Comparison of ENCODE assay signal across 28 cellular contexts in genomic region chr22:43209523-43209890, GRCh38. TPM values are rescaled to one million over a fixed set of nuclear protein-coding genes. Genes with fewer than 3 reads are reported as not detected.
DNase-seq lines count a peak whose midpoint lies in the region; ATAC-seq, FAIRE-seq and TF ChIP-seq lines count a peak whose summit lies in the region.
"Had no signal": no experiment of that assay in that cellular context is flagged by ENCODE, and none has a peak within 500 bp of the region (broad histone marks: within the 10 kb centered on the region; RNA-seq: fewer than 3 reads in every experiment).

No MANE protein-coding gene starts in this region.

- no peaks in the 10 kb centered on the region for H3K79me2 ChIP-seq in mesendoderm (ENCODE audit: control insufficient read depth, insufficient read depth, low read length)

- H3K36me3 ChIP-seq in kidney (ENCODE audit: control insufficient read depth in 1 of 2, insufficient read depth in 2 of 2, low read length in 2 of 2) (no peaks in the 10 kb centered on the region), neuronal stem cell (replicated peaks in 1 of 2; ENCODE audit: control insufficient read depth in 2 of 2, insufficient read depth in 2 of 2, low read length in 2 of 2) (peaks cover 0 to 52% of the 10 kb centered on the region in 2 donors), aorta (ENCODE audit: control insufficient read depth in 1 of 2, insufficient read depth in 2 of 2, low read length in 1 of 2) (no peaks in the 10 kb centered on the region), mesendoderm (ENCODE audit: control insufficient read depth, insufficient read depth, low read length) (no peaks in the 10 kb centered on the region), WERI-Rb-1 (no peaks in the 10 kb centered on the region), small intestine (ENCODE audit: control insufficient read depth in 2 of 2, insufficient read depth in 2 of 2, low read length in 2 of 2) (no peaks in the 10 kb centered on the region)
- H3K36me3 ChIP-seq: BE2C, BLaER1 had no signal

- H4K8ac ChIP-seq in neuronal stem cell (ENCODE audit: low read depth, low read length) (no peak overlapping the region), mesendoderm (ENCODE audit: low read depth, low read length) (no peak overlapping the region)

- H3K4me3 ChIP-seq in kidney (ENCODE audit: low read length in 2 of 2) (no peak overlapping the region), neuronal stem cell (ENCODE audit: low read length in 2 of 2) (no peak overlapping the region), aorta (ENCODE audit: low read length in 2 of 2) (no peak overlapping the region), mesendoderm (ENCODE audit: low read length) (no peak overlapping the region), WERI-Rb-1 (ENCODE audit: low read depth, low read length) (no peak overlapping the region), small intestine (ENCODE audit: low read depth in 1 of 2, low read length in 2 of 2) (no peak overlapping the region)
- H3K4me3 ChIP-seq: BLaER1, GM12878 had no signal

- DNase-seq in chondrocyte (ENCODE audit: low spot score) (peak; percentile 78), kidney (peak; percentile 55), neuronal stem cell (ENCODE audit: low spot score) (no peak), aorta (peak; percentile 26 to 55), mesendoderm (no peak), WERI-Rb-1 (no peak), small intestine (no peak)
- DNase-seq: 8988T; ACHN; BE2C; C1 segment of cervical spinal cord; CD4-positive, alpha-beta memory T cell; CD4-positive, CD25-positive, alpha-beta regulatory T cell; CD8-positive, alpha-beta memory T cell; COR-L47; DMS 273 treated with DMSO at 0.1 percent for 48 hours; DMS153; DMS53; DMS79; DND-41; EL; GDM1 had no signal

- H3K14ac ChIP-seq in neuronal stem cell (ENCODE audit: low read length) = no peak overlapping the region

- H3K23ac ChIP-seq in neuronal stem cell (ENCODE audit: low read depth, low read length, poor library complexity) = peak overlapping the region; percentile 55
- no peak overlapping the region for H3K23ac ChIP-seq in mesendoderm (ENCODE audit: low read length)

- FAIRE-seq in kidney (lab: Jason Lieb, UNC) (no peak), small intestine (lab: Jason Lieb, UNC) (no peak)
- FAIRE-seq: A204.1, GM12878, GM12892, GM18507 had no signal

- H3K4me3 Mint-ChIP-seq in chondrocyte (ENCODE audit: unreplicated experiment) = no peak overlapping the region
- H3K4me3 Mint-ChIP-seq: CD14-positive monocyte; CD4-positive, alpha-beta memory T cell; CD4-positive, CD25-positive, alpha-beta regulatory T cell; CD8-positive, alpha-beta memory T cell had no signal

- H3K56ac ChIP-seq in mesendoderm (ENCODE audit: low read length) = no peak overlapping the region

- H3K27ac Mint-ChIP-seq in chondrocyte (ENCODE audit: unreplicated experiment) = no peak overlapping the region
- H3K27ac Mint-ChIP-seq: CD14-positive monocyte; CD4-positive, alpha-beta memory T cell had no signal

- no peaks in the 10 kb centered on the region for H3K9me3 Mint-ChIP-seq in chondrocyte (ENCODE audit: low read depth)
- H3K9me3 Mint-ChIP-seq: CD14-positive monocyte; CD4-positive, alpha-beta memory T cell; CD4-positive, CD25-positive, alpha-beta regulatory T cell; CD8-positive, alpha-beta memory T cell had no signal

- no peak overlapping the region for H4K91ac ChIP-seq in neuronal stem cell (ENCODE audit: low read depth, low read length, poor library complexity)

- no peak overlapping the region for H2BK12ac ChIP-seq in neuronal stem cell (ENCODE audit: low read length)

- WGBS in neuronal stem cell (ENCODE audit: extremely low coverage in 2 of 2, insufficient read length in 2 of 2, insufficient replicate concordance in 1 of 2), 2 donors = no CpG with 5 or more reads among the region's 15 CpGs
- 90 to 94% methylated on average over 15 of the region's 15 CpGs for WGBS in aorta, 2 donors
- WGBS in mesendoderm (ENCODE audit: extremely low coverage, insufficient coverage, low lambda C conversion rate) = no CpG with 5 or more reads among the region's 15 CpGs
- WGBS in small intestine, 3 donors = 79 to 90% (median 84%) methylated on average over 13 to 15 of the region's 15 CpGs

- H3K18ac ChIP-seq in neuronal stem cell (ENCODE audit: low read length) = no peak overlapping the region
- no peak overlapping the region for H3K18ac ChIP-seq in mesendoderm (ENCODE audit: low read length)

- H4K5ac ChIP-seq in mesendoderm (ENCODE audit: low read length) = no peak overlapping the region

- no peaks in the 10 kb centered on the region for H3K4me1 Mint-ChIP-seq in chondrocyte (ENCODE audit: low read depth)

- H2BK5ac ChIP-seq in neuronal stem cell (ENCODE audit: low read length) = no peak overlapping the region
- H2BK5ac ChIP-seq in mesendoderm (ENCODE audit: low read length) = no peak overlapping the region

- no peaks in the 10 kb centered on the region for H3K9me3 ChIP-seq in kidney (ENCODE audit: control insufficient read depth in 1 of 2, low read length in 2 of 2)
- no peaks in the 10 kb centered on the region for H3K9me3 ChIP-seq in neuronal stem cell (replicated peaks in 1 of 2; ENCODE audit: control insufficient read depth in 2 of 2, insufficient read depth in 1 of 2, low read depth in 1 of 2, low read length in 2 of 2)
- H3K9me3 ChIP-seq in aorta (ENCODE audit: control insufficient read depth, low read length) = no peaks in the 10 kb centered on the region
- H3K9me3 ChIP-seq in WERI-Rb-1 (ENCODE audit: severe bottlenecking) = no peaks in the 10 kb centered on the region
- H3K9me3 ChIP-seq in small intestine (ENCODE audit: control insufficient read depth, low read depth) = no peaks in the 10 kb centered on the region
- H3K9me3 ChIP-seq: BE2C, BLaER1 had no signal

- H3K4ac ChIP-seq in neuronal stem cell (ENCODE audit: low read length) (no peak overlapping the region), mesendoderm (ENCODE audit: low read depth, low read length) (no peak overlapping the region)

- intact Hi-C loops in kidney (cut with DNase I) (no loop called here), aorta (cut with DNase I) (no loop called here)

- H3K4me1 ChIP-seq in kidney (ENCODE audit: control insufficient read depth in 1 of 2, insufficient read depth in 1 of 2, low read depth in 1 of 2, low read length in 2 of 2) = no peaks in the 10 kb centered on the region
- H3K4me1 ChIP-seq in neuronal stem cell (ENCODE audit: control insufficient read depth in 2 of 2, insufficient read depth in 1 of 2, low read depth in 1 of 2, low read length in 2 of 2) = peaks cover 4 to 6% of the 10 kb centered on the region in 2 donors
- no peaks in the 10 kb centered on the region for H3K4me1 ChIP-seq in aorta (ENCODE audit: control insufficient read depth in 1 of 2, insufficient read depth in 2 of 2, low read length in 2 of 2)
- H3K4me1 ChIP-seq in mesendoderm (ENCODE audit: control insufficient read depth, low read depth, low read length) = no peaks in the 10 kb centered on the region
- no peaks in the 10 kb centered on the region for H3K4me1 ChIP-seq in small intestine (ENCODE audit: control insufficient read depth in 2 of 2, insufficient read depth in 1 of 2, low read depth in 1 of 2, low read length in 1 of 2)
- H3K4me1 ChIP-seq: BE2C had no signal

- H2BK15ac ChIP-seq in neuronal stem cell (ENCODE audit: low read length) (no peak overlapping the region), mesendoderm (replicated peaks; ENCODE audit: low read depth) (no peak overlapping the region)

- H3K27me3 ChIP-seq in neuronal stem cell (ENCODE audit: control insufficient read depth in 3 of 3, insufficient read depth in 3 of 3, low read depth in 1 of 3, low read length in 3 of 3) (peaks cover 0 to 21% (median 0%) of the 10 kb centered on the region in 3 experiments), aorta (ENCODE audit: control insufficient read depth in 1 of 2, insufficient read depth in 2 of 2, low read length in 1 of 2) (no peaks in the 10 kb centered on the region), mesendoderm (ENCODE audit: insufficient read depth, low read length, poor library complexity) (no peaks in the 10 kb centered on the region), WERI-Rb-1 (ENCODE audit: insufficient read depth, low read depth, severe bottlenecking) (no peaks in the 10 kb centered on the region), small intestine (ENCODE audit: control insufficient read depth in 2 of 2, insufficient read depth in 2 of 2, low read length in 2 of 2) (no peaks in the 10 kb centered on the region)
- H3K27me3 ChIP-seq: BE2C, BLaER1 had no signal

- no peak for ATAC-seq in aorta (ENCODE audit: low FRiP score)
- ATAC-seq: GM12878 had no signal

- H3K79me1 ChIP-seq in neuronal stem cell (ENCODE audit: low read depth, low read length) = peaks cover 7% of the 10 kb centered on the region
- no peaks in the 10 kb centered on the region for H3K79me1 ChIP-seq in mesendoderm (ENCODE audit: low read length)

- no peak overlapping the region for H3K4me2 ChIP-seq in neuronal stem cell (ENCODE audit: insufficient read depth, low read length, poor library complexity, severe bottlenecking)
- H3K4me2 ChIP-seq in mesendoderm (ENCODE audit: low read length) = no peak overlapping the region
- H3K4me2 ChIP-seq: BLaER1 had no signal

- no peaks in the 10 kb centered on the region for H3K27me3 Mint-ChIP-seq in chondrocyte (ENCODE audit: low read depth)
- H3K27me3 Mint-ChIP-seq: CD4-positive, alpha-beta memory T cell; CD4-positive, CD25-positive, alpha-beta regulatory T cell; CD8-positive, alpha-beta memory T cell had no signal

- no peak overlapping the region for H3K9ac ChIP-seq in kidney (ENCODE audit: low read length in 2 of 2)
- H3K9ac ChIP-seq in neuronal stem cell (ENCODE audit: low read depth, low read length, poor library complexity) = peak overlapping the region; percentile 44
- H3K9ac ChIP-seq in mesendoderm (ENCODE audit: low read length) = no peak overlapping the region
- H3K9ac ChIP-seq: BLaER1 had no signal

- no peak overlapping the region for H3K27ac ChIP-seq in kidney (ENCODE audit: low read depth in 2 of 2, low read length in 2 of 2)
- H3K27ac ChIP-seq in neuronal stem cell (replicated peaks; ENCODE audit: low read length) = no peak overlapping the region
- no peak overlapping the region for H3K27ac ChIP-seq in aorta (ENCODE audit: low read depth in 1 of 2, low read length in 2 of 2)
- no peak overlapping the region for H3K27ac ChIP-seq in mesendoderm (ENCODE audit: low read depth, low read length)
- no peak overlapping the region for H3K27ac ChIP-seq in WERI-Rb-1
- no peak overlapping the region for H3K27ac ChIP-seq in small intestine (ENCODE audit: low read depth in 1 of 2, low read length in 1 of 2)
- H3K27ac ChIP-seq: BLaER1 had no signal

- H2BK120ac ChIP-seq in neuronal stem cell (ENCODE audit: low read depth, low read length) = no peak overlapping the region
- no peak overlapping the region for H2BK120ac ChIP-seq in mesendoderm (ENCODE audit: low read depth, low read length)

- no peaks in the 10 kb centered on the region for H3K36me3 Mint-ChIP-seq in chondrocyte (ENCODE audit: low read depth)
- H3K36me3 Mint-ChIP-seq: CD14-positive monocyte; CD4-positive, alpha-beta memory T cell; CD4-positive, CD25-positive, alpha-beta regulatory T cell; CD8-positive, alpha-beta memory T cell had no signal

- no peak overlapping the region for H2AFZ ChIP-seq in neuronal stem cell (ENCODE audit: low read length)

- TF ChIP-seq CTCF in chondrocyte (IDR thresholded peaks at IDR 0.05) (no peak), kidney (IDR thresholded peaks at IDR 0.05; ENCODE audit: borderline replicate concordance, extremely low read depth, insufficient read depth) (no peak), WERI-Rb-1 (IDR thresholded peaks at IDR 0.05; ENCODE audit: low read depth, low read length) (no peak)

- H2AK5ac ChIP-seq in neuronal stem cell (ENCODE audit: low read depth, low read length) = no peak overlapping the region
- no peak overlapping the region for H2AK5ac ChIP-seq in mesendoderm (ENCODE audit: low read length)

RNA-seq across cellular contexts. Expression of gene TTLL12, which starts 22.6 kb away (rescaled TPM):
- 33.5 to 36.4 TPM (median 35.6 TPM) in 3 replicates for total RNA-seq in chondrocyte
- 26.3 TPM for total RNA-seq in kidney
- polyA plus RNA-seq in kidney (ENCODE audit: insufficient read depth, low read depth, low replicate concordance) = 11.5 TPM
- 35.3 TPM for polyA plus RNA-seq in neuronal stem cell (2013, experiment 1 of 2)
- 37.1 TPM for polyA plus RNA-seq in neuronal stem cell (2013, experiment 2 of 2)
- total RNA-seq in aorta = 10 to 100 TPM; 13.1 to 16.4 TPM
- polyA plus RNA-seq in aorta = 10 to 100 TPM; 12.2 to 13.6 TPM
- polyA plus RNA-seq in mesendoderm (2013, experiment 1 of 2) = 58.0 TPM
- 56.8 TPM for polyA plus RNA-seq in mesendoderm (2013, experiment 2 of 2)
- polyA plus RNA-seq in small intestine = 10 to 100 TPM; 19.7 to 60.6 (median 22.2) TPM

RNA-seq across cellular contexts. Expression of gene TSPO, which starts 58.1 kb away (rescaled TPM):
- total RNA-seq in chondrocyte (80.5 to 292 TPM (median 288 TPM) in 3 replicates), kidney (134 TPM), aorta (100 to 1,000 TPM in 1 of 2 donors, 10 to 100 TPM in 1; 88.7 to 120 TPM)
- polyA plus RNA-seq in kidney (ENCODE audit: insufficient read depth, low read depth, low replicate concordance) (173 TPM), aorta (100 to 1,000 TPM; 287 to 311 TPM), small intestine (100 to 1,000 TPM; 222 to 375 (median 263) TPM)
- polyA plus RNA-seq in neuronal stem cell (2013, experiment 1 of 2) = 13.7 TPM
- 13.8 TPM for polyA plus RNA-seq in neuronal stem cell (2013, experiment 2 of 2)
- 8.7 TPM for polyA plus RNA-seq in mesendoderm (2013, experiment 1 of 2)
- polyA plus RNA-seq in mesendoderm (2013, experiment 2 of 2) = 8.6 TPM

Comparison
In these comparisons a context has a peak if more than half of its experiments do, and no peak if none do; other contexts are left out.
1. DNase-seq: peak in chondrocyte (single experiment), kidney (single experiment) and aorta (2 of 2); none in neuronal stem cell (single experiment), mesendoderm (single experiment), WERI-Rb-1 (single experiment) and small intestine (single experiment).